In the genomic region with DNA sequence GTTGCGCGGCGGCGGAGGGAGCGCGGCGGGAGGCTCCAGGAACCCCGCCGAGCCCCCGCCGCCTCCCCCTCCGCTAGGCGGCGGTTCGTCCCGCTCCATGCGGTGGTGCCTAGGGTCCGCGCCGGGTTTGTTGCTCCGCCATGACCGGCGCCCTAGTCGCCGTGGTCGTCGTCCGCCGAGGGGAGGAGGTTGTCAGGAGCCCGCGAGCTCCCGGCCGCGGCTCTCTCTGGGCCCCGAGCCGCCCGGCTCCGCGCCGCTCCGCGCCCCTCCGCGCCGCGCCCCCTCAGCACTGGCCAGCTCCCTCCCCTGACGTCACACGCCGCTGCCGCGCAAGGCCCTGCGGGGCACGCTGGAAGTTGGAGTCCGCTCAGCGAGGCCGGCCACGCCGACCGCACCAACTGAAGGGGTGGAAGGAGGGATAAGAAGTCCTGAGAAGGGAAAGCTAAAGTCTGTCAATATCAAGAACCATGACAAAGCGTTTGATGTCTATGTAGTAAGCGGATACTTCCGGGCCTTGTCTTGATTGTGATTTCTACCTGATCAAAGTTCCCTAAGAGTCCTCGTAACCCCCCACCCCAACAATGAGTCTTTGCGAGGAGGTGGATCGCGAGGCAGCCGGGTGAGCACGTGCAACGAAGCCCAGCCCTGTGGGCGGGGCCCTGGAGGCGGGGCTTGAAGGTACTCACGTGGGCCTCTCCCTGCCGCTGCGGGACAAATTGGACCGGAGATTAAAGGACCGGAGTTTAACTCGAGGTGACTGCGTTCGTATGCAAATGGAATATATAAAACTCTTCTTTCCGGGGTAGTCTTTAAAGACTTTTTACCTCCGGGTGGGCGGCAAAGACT, we compare ENCODE assay signal across 1 cellular context.
TF ChIP-seq lines count a peak whose summit lies in the region.

A gene (minus strand): TSS at position 291 of the 846 bp plus-strand sequence.

TF ChIP-seq in K562, 482 proteins besides CTCF, POLR2A, EP300 and RAD21 (continued from another document and continues in another):
- TF ChIP-seq, protein P1, sequence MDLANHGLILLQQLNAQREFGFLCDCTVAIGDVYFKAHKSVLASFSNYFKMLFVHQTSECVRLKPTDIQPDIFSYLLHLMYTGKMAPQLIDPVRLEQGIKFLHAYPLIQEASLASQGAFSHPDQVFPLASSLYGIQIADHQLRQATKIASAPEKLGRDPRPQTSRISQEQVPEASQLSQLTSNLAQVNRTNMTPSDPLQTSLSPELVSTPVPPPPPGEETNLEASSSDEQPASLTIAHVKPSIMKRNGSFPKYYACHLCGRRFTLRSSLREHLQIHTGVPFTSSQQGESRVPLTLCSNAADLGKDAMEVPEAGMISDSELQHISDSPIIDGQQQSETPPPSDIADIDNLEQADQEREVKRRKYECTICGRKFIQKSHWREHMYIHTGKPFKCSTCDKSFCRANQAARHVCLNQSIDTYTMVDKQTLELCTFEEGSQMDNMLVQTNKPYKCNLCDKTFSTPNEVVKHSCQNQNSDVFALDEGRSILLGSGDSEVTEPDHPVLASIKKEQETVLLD (IDR thresholded peaks at IDR 0.05) = peak; percentile 32; the same call in 1 of the 2 replicates
- TF ChIP-seq NFRKB (IDR thresholded peaks at IDR 0.05; ENCODE audit: low read depth) (no peak), BRF1 (IDR thresholded peaks at IDR 0.05; ENCODE audit: borderline replicate concordance, extremely low read depth, insufficient read length) (no peak), NFXL1 (CRISPR knock-in tag; IDR thresholded peaks at IDR 0.05) (no peak), ARID1B (IDR thresholded peaks at IDR 0.05) (peak; percentile 52), MCM3 (IDR thresholded peaks at IDR 0.05) (no peak), KHSRP (IDR thresholded peaks at IDR 0.05) (no peak), ZNF263 (CRISPR knock-in tag; IDR thresholded peaks at IDR 0.05; ENCODE audit: borderline replicate concordance) (0 out of 2 replicates have a peak, but pooled peaks have one; percentile 10), KAT8 (IDR thresholded peaks at IDR 0.05; ENCODE audit: low read depth) (no peak), CBX2 (IDR thresholded peaks at IDR 0.05; ENCODE audit: insufficient read depth, low read length, poor library complexity, severe bottlenecking) (no peak), PHF21A (IDR thresholded peaks at IDR 0.05; ENCODE audit: borderline replicate concordance, low read depth) (no peak), ZC3H11A (IDR thresholded peaks at IDR 0.05; ENCODE audit: low read depth, low read length) (no peak), ILF3 (IDR thresholded peaks at IDR 0.05; ENCODE audit: borderline replicate concordance) (no peak; the same call in 1 of the 2 replicates), NR2C2 (CRISPR knock-in tag; IDR thresholded peaks at IDR 0.05) (no peak), NR2C2 (tag; IDR thresholded peaks at IDR 0.05) (peak; percentile 85), STAG1 (CRISPR knock-in tag; IDR thresholded peaks at IDR 0.05; ENCODE audit: borderline replicate concordance) (no peak), FOXP1 (CRISPR knock-in tag; IDR thresholded peaks at IDR 0.05) (peak; percentile 24; the same call in 1 of the 2 replicates), ASH1L (IDR thresholded peaks at IDR 0.05; ENCODE audit: borderline replicate concordance, low read depth, partially characterized antibody) (peak; percentile 89), ZSCAN32 (CRISPR knock-in tag; IDR thresholded peaks at IDR 0.05) (no peak), SIN3A (IDR thresholded peaks at IDR 0.05; ENCODE audit: borderline replicate concordance in 2 of 2, control insufficient read depth in 1 of 2, low read depth in 2 of 2, low read length in 2 of 2) (peak; percentile 83 to 90), GTF2A2 (tag; IDR thresholded peaks at IDR 0.05) (no peak)
- TF ChIP-seq, protein P2, sequence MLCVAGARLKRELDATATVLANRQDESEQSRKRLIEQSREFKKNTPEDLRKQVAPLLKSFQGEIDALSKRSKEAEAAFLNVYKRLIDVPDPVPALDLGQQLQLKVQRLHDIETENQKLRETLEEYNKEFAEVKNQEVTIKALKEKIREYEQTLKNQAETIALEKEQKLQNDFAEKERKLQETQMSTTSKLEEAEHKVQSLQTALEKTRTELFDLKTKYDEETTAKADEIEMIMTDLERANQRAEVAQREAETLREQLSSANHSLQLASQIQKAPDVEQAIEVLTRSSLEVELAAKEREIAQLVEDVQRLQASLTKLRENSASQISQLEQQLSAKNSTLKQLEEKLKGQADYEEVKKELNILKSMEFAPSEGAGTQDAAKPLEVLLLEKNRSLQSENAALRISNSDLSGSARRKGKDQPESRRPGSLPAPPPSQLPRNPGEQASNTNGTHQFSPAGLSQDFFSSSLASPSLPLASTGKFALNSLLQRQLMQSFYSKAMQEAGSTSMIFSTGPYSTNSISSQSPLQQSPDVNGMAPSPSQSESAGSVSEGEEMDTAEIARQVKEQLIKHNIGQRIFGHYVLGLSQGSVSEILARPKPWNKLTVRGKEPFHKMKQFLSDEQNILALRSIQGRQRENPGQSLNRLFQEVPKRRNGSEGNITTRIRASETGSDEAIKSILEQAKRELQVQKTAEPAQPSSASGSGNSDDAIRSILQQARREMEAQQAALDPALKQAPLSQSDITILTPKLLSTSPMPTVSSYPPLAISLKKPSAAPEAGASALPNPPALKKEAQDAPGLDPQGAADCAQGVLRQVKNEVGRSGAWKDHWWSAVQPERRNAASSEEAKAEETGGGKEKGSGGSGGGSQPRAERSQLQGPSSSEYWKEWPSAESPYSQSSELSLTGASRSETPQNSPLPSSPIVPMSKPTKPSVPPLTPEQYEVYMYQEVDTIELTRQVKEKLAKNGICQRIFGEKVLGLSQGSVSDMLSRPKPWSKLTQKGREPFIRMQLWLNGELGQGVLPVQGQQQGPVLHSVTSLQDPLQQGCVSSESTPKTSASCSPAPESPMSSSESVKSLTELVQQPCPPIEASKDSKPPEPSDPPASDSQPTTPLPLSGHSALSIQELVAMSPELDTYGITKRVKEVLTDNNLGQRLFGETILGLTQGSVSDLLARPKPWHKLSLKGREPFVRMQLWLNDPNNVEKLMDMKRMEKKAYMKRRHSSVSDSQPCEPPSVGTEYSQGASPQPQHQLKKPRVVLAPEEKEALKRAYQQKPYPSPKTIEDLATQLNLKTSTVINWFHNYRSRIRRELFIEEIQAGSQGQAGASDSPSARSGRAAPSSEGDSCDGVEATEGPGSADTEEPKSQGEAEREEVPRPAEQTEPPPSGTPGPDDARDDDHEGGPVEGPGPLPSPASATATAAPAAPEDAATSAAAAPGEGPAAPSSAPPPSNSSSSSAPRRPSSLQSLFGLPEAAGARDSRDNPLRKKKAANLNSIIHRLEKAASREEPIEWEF (CRISPR knock-in tag; IDR thresholded peaks at IDR 0.05) = no peak
- TF ChIP-seq, protein P3, sequence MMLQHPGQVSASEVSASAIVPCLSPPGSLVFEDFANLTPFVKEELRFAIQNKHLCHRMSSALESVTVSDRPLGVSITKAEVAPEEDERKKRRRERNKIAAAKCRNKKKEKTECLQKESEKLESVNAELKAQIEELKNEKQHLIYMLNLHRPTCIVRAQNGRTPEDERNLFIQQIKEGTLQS (IDR thresholded peaks at IDR 0.05) = peak; percentile 68; the same call in 1 of the 2 replicates
- TF ChIP-seq, protein P3 (CRISPR knock-in tag; conservative IDR thresholded peaks at IDR 0.05) = no peak
- TF ChIP-seq, protein P4, sequence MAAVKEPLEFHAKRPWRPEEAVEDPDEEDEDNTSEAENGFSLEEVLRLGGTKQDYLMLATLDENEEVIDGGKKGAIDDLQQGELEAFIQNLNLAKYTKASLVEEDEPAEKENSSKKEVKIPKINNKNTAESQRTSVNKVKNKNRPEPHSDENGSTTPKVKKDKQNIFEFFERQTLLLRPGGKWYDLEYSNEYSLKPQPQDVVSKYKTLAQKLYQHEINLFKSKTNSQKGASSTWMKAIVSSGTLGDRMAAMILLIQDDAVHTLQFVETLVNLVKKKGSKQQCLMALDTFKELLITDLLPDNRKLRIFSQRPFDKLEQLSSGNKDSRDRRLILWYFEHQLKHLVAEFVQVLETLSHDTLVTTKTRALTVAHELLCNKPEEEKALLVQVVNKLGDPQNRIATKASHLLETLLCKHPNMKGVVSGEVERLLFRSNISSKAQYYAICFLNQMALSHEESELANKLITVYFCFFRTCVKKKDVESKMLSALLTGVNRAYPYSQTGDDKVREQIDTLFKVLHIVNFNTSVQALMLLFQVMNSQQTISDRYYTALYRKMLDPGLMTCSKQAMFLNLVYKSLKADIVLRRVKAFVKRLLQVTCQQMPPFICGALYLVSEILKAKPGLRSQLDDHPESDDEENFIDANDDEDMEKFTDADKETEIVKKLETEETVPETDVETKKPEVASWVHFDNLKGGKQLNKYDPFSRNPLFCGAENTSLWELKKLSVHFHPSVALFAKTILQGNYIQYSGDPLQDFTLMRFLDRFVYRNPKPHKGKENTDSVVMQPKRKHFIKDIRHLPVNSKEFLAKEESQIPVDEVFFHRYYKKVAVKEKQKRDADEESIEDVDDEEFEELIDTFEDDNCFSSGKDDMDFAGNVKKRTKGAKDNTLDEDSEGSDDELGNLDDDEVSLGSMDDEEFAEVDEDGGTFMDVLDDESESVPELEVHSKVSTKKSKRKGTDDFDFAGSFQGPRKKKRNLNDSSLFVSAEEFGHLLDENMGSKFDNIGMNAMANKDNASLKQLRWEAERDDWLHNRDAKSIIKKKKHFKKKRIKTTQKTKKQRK (IDR thresholded peaks at IDR 0.05; ENCODE audit: borderline replicate concordance, low read depth, low read length) = no peak
- TF ChIP-seq, protein P5, sequence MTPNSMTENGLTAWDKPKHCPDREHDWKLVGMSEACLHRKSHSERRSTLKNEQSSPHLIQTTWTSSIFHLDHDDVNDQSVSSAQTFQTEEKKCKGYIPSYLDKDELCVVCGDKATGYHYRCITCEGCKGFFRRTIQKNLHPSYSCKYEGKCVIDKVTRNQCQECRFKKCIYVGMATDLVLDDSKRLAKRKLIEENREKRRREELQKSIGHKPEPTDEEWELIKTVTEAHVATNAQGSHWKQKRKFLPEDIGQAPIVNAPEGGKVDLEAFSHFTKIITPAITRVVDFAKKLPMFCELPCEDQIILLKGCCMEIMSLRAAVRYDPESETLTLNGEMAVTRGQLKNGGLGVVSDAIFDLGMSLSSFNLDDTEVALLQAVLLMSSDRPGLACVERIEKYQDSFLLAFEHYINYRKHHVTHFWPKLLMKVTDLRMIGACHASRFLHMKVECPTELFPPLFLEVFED (CRISPR knock-in tag; conservative IDR thresholded peaks at IDR 0.05) = no peak; the same call in 1 of the 2 replicates
- TF ChIP-seq, protein P6, sequence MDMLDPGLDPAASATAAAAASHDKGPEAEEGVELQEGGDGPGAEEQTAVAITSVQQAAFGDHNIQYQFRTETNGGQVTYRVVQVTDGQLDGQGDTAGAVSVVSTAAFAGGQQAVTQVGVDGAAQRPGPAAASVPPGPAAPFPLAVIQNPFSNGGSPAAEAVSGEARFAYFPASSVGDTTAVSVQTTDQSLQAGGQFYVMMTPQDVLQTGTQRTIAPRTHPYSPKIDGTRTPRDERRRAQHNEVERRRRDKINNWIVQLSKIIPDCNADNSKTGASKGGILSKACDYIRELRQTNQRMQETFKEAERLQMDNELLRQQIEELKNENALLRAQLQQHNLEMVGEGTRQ (CRISPR knock-in tag; IDR thresholded peaks at IDR 0.05) = peak; percentile 89
- TF ChIP-seq, protein P7, sequence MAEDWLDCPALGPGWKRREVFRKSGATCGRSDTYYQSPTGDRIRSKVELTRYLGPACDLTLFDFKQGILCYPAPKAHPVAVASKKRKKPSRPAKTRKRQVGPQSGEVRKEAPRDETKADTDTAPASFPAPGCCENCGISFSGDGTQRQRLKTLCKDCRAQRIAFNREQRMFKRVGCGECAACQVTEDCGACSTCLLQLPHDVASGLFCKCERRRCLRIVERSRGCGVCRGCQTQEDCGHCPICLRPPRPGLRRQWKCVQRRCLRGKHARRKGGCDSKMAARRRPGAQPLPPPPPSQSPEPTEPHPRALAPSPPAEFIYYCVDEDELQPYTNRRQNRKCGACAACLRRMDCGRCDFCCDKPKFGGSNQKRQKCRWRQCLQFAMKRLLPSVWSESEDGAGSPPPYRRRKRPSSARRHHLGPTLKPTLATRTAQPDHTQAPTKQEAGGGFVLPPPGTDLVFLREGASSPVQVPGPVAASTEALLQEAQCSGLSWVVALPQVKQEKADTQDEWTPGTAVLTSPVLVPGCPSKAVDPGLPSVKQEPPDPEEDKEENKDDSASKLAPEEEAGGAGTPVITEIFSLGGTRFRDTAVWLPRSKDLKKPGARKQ (CRISPR knock-in tag; IDR thresholded peaks at IDR 0.05) = no peak
- TF ChIP-seq, protein P8, sequence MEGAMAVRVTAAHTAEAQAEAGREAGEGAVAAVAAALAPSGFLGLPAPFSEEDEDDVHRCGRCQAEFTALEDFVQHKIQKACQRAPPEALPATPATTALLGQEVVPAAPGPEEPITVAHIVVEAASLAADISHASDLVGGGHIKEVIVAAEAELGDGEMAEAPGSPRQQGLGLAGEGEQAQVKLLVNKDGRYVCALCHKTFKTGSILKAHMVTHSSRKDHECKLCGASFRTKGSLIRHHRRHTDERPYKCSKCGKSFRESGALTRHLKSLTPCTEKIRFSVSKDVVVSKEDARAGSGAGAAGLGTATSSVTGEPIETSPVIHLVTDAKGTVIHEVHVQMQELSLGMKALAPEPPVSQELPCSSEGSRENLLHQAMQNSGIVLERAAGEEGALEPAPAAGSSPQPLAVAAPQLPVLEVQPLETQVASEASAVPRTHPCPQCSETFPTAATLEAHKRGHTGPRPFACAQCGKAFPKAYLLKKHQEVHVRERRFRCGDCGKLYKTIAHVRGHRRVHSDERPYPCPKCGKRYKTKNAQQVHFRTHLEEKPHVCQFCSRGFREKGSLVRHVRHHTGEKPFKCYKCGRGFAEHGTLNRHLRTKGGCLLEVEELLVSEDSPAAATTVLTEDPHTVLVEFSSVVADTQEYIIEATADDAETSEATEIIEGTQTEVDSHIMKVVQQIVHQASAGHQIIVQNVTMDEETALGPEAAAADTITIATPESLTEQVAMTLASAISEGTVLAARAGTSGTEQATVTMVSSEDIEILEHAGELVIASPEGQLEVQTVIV (CRISPR knock-in tag; IDR thresholded peaks at IDR 0.05; ENCODE audit: borderline replicate concordance) = no peak
- TF ChIP-seq, protein P9, sequence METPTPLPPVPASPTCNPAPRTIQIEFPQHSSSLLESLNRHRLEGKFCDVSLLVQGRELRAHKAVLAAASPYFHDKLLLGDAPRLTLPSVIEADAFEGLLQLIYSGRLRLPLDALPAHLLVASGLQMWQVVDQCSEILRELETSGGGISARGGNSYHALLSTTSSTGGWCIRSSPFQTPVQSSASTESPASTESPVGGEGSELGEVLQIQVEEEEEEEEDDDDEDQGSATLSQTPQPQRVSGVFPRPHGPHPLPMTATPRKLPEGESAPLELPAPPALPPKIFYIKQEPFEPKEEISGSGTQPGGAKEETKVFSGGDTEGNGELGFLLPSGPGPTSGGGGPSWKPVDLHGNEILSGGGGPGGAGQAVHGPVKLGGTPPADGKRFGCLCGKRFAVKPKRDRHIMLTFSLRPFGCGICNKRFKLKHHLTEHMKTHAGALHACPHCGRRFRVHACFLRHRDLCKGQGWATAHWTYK (CRISPR knock-in tag; IDR thresholded peaks at IDR 0.05) = peak; percentile 72; the same call in 1 of the 2 replicates
- TF ChIP-seq, protein P10, sequence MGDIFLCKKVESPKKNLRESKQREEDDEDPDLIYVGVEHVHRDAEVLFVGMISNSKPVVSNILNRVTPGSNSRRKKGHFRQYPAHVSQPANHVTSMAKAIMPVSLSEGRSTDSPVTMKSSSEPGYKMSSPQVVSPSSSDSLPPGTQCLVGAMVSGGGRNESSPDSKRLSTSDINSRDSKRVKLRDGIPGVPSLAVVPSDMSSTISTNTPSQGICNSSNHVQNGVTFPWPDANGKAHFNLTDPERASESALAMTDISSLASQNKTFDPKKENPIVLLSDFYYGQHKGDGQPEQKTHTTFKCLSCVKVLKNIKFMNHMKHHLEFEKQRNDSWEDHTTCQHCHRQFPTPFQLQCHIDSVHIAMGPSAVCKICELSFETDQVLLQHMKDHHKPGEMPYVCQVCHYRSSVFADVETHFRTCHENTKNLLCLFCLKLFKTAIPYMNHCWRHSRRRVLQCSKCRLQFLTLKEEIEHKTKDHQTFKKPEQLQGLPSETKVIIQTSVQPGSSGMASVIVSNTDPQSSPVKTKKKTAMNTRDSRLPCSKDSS (IDR thresholded peaks at IDR 0.05; ENCODE audit: low read depth, partially characterized antibody) = no peak
